ENCODE assay signal across 8 cellular contexts in the genomic region with DNA sequence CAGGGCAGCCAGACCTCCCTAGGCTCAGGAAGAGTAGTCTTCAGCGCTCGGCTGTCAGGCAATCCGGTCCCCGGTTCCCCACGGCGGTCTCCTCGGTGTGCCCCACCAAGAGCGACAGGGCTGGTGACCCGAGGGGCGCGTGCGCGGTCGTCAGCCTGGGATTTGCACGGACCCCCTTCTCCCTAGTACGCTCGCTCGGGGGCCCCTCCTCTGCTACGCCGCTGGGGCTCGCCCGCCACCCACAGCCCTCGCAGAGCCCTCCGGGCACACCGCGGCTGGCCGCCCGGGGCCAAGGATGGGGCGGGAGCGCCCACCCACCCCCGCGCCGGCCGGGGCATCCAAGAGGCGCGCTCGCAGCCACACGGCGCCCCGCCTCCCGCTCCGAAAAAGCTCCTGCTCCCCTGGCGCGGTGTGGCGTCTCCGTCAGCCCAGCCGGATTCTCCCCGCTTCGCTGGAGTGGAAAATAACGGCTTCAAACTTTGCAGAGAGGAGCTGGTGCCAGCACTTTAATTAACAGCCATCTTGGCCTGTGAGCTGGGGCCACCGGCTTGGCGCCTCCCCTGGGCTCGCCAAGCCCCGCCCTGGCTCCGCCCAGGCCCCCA. TPM values are rescaled to one million over a fixed set of nuclear protein-coding genes. Genes with fewer than 3 reads are reported as not detected.
A peak's percentile ranks its signal among the peaks of the same experiment; 100 is the strongest.
DNase-seq lines count a peak whose midpoint lies in the region; ATAC-seq, FAIRE-seq and TF ChIP-seq lines count a peak whose summit lies in the region.

No MANE protein-coding gene starts in this region.

- no peak overlapping the region for H3K27ac Mint-ChIP-seq in astrocyte (ENCODE audit: unreplicated experiment)

- H3K27me3 ChIP-seq in HUES64 (ENCODE audit: insufficient read depth, low read length) (peaks cover 60% of the 10 kb centered on the region), astrocyte (ENCODE audit: insufficient read depth, low read length) (peaks cover 33% of the 10 kb centered on the region), iPS-20b (ENCODE audit: insufficient read depth, low read length) (peaks cover 76% of the 10 kb centered on the region)

- no peak for ATAC-seq in stimulated activated naive CD8-positive, alpha-beta T cell treated with anti-CD3 and anti-CD28 coated beads, Interleukin-15, Interleukin-2, amounts not matched to agents 100 U/mL and 50 U/mL, for 24 hours
- ATAC-seq in GM21515 (IDR thresholded peaks at IDR 0.05; ENCODE audit: unreplicated experiment) (no peak), GM19467 (IDR thresholded peaks at IDR 0.05; ENCODE audit: unreplicated experiment) (no peak)

- peaks cover 10% of the 10 kb centered on the region for H3K4me1 Mint-ChIP-seq in astrocyte (ENCODE audit: low read depth, unreplicated experiment)

- DNase-seq in CD1c-positive myeloid dendritic cell (ENCODE audit: extremely low spot score) (peak; percentile 8), astrocyte (ENCODE audit: low read depth) (peak; percentile 20), UCSD-AML1 (lab: John Stamatoyannopoulos, UW; ENCODE audit: unreplicated experiment) (no peak)
- peak; percentile 45 for DNase-seq in stimulated activated naive CD8-positive, alpha-beta T cell treated with anti-CD3 and anti-CD28 coated beads, Interleukin-15, Interleukin-2, amounts not matched to agents 100 U/mL and 50 U/mL, for 24 hours

- H3K4me3 ChIP-seq in HUES64 (ENCODE audit: low read length): peak overlapping the region; percentile 76
- H3K4me3 ChIP-seq in astrocyte (ENCODE audit: insufficient read depth, low read depth, low read length): peak overlapping the region; percentile 50
- peak overlapping the region; percentile 78 for H3K4me3 ChIP-seq in iPS-20b (ENCODE audit: low read length)

- peak overlapping the region; percentile 67 for H2AFZ ChIP-seq in astrocyte (ENCODE audit: low read depth, low read length)

- WGBS in HUES64: 1% methylated on average over 55 of the region's 55 CpGs

- H3K9ac ChIP-seq in HUES64 (ENCODE audit: low read depth, low read length) (no peak overlapping the region), astrocyte (ENCODE audit: low read length) (peak overlapping the region; percentile 40), iPS-20b (ENCODE audit: low read depth, low read length) (peak overlapping the region; percentile 34; the same call in 1 of the 2 replicates)

- FAIRE-seq in astrocyte (lab: Jason Lieb, UNC): no peak

- no peaks in the 10 kb centered on the region for H3K79me2 ChIP-seq in astrocyte (ENCODE audit: insufficient read depth, low read length)

- H3K9me3 ChIP-seq in HUES64 (ENCODE audit: insufficient read depth, low read depth, low read length) (no peaks in the 10 kb centered on the region), astrocyte (ENCODE audit: insufficient read depth, low read depth, low read length) (no peaks in the 10 kb centered on the region), iPS-20b (ENCODE audit: insufficient read depth, low read depth, low read length) (no peaks in the 10 kb centered on the region)

- H3K36me3 ChIP-seq in HUES64 (ENCODE audit: insufficient read depth, low read length) (no peaks in the 10 kb centered on the region), astrocyte (ENCODE audit: insufficient read depth, low read length) (no peaks in the 10 kb centered on the region), iPS-20b (ENCODE audit: insufficient read depth, low read depth, low read length) (no peaks in the 10 kb centered on the region)

- H3K36me3 Mint-ChIP-seq in astrocyte (ENCODE audit: low read depth, unreplicated experiment): no peaks in the 10 kb centered on the region

- peak overlapping the region; percentile 84 for H3K4me2 ChIP-seq in astrocyte (ENCODE audit: low read length)

- no peaks in the 10 kb centered on the region for H3K9me3 Mint-ChIP-seq in astrocyte (ENCODE audit: unreplicated experiment)

- H3K4me1 ChIP-seq in HUES64 (ENCODE audit: insufficient read depth, low read length) (peaks cover 18% of the 10 kb centered on the region), astrocyte (ENCODE audit: insufficient read depth, low read length) (peaks cover 21% of the 10 kb centered on the region), iPS-20b (ENCODE audit: insufficient read depth, low read length) (peaks cover 22% of the 10 kb centered on the region; the same call in 1 of the 2 replicates)

- H3K27ac ChIP-seq in HUES64 (ENCODE audit: low read depth, low read length): no peak overlapping the region
- no peak overlapping the region for H3K27ac ChIP-seq in astrocyte (ENCODE audit: low read depth, low read length)
- no peak overlapping the region for H3K27ac ChIP-seq in iPS-20b (ENCODE audit: low read length)

- H3K27me3 Mint-ChIP-seq in astrocyte (ENCODE audit: low read depth, unreplicated experiment): peaks cover 40% of the 10 kb centered on the region

- peak overlapping the region; percentile 67 for H3K4me3 Mint-ChIP-seq in astrocyte (ENCODE audit: unreplicated experiment)

- TF ChIP-seq CTCF in astrocyte (IDR thresholded peaks at IDR 0.05; ENCODE audit: insufficient read depth, low read depth, low read length): no peak

- H4K20me1 ChIP-seq in astrocyte (ENCODE audit: insufficient read depth, low read length): no peaks in the 10 kb centered on the region

RNA-seq across cellular contexts. Expression of a gene that starts 2.1 kb away (rescaled TPM):
- polyA plus RNA-seq in HUES64 (2013, experiment 1 of 2): 4.1 TPM
- 6.3 TPM for polyA plus RNA-seq in HUES64 (2013, experiment 2 of 2)
- not detected in 2 replicates for total RNA-seq in astrocyte

RNA-seq across cellular contexts. Expression of a gene that starts 22.7 kb away (rescaled TPM):
- 25.5 TPM for polyA plus RNA-seq in HUES64 (2013, experiment 1 of 2)
- polyA plus RNA-seq in HUES64 (2013, experiment 2 of 2): 22.4 TPM
- 0.82 and 1.8 TPM in 2 replicates for total RNA-seq in astrocyte

RNA-seq across cellular contexts. Expression of a gene that starts 54.9 kb away (rescaled TPM):
- 0.20 TPM for polyA plus RNA-seq in HUES64 (2013, experiment 1 of 2)
- 0.76 TPM for polyA plus RNA-seq in HUES64 (2013, experiment 2 of 2)
- total RNA-seq in astrocyte: 0.22 TPM in 1 of 2 replicates, not detected in the other
